ENCODE assay signal across 8 cellular contexts in genomic region chr1:39195166-39196111, GRCh38. TPM values are rescaled to one million over a fixed set of nuclear protein-coding genes. Genes with fewer than 3 reads are reported as not detected.
A peak's percentile ranks its signal among the peaks of the same experiment; 100 is the strongest.
DNase-seq lines count a peak whose midpoint lies in the region; ATAC-seq and TF ChIP-seq lines count a peak whose summit lies in the region.

No MANE protein-coding gene starts in this region.

- H3K27me3 ChIP-seq in DND-41 (ENCODE audit: insufficient read depth, low read length, poor library complexity) (no peaks in the 10 kb centered on the region), Peyer's patch (no peaks in the 10 kb centered on the region), Karpas-422 (ENCODE audit: low read length) (no peaks in the 10 kb centered on the region)

- H3K9me3 ChIP-seq in DND-41 (ENCODE audit: insufficient read depth, low read length, severe bottlenecking) (no peaks in the 10 kb centered on the region), Peyer's patch (no peaks in the 10 kb centered on the region), Karpas-422 (ENCODE audit: low read length) (no peaks in the 10 kb centered on the region)

- H3K4me3 Mint-ChIP-seq in progenitor cell of endocrine pancreas (ENCODE audit: low read depth): no peak overlapping the region

- H3K79me2 ChIP-seq in DND-41 (ENCODE audit: insufficient read depth, low read length) (peaks cover 36% of the 10 kb centered on the region), Karpas-422 (ENCODE audit: low read length) (no peaks in the 10 kb centered on the region)

- no peaks in the 10 kb centered on the region for H3K27me3 Mint-ChIP-seq in progenitor cell of endocrine pancreas

- H4K20me1 ChIP-seq in DND-41 (ENCODE audit: insufficient read depth, low read length) (no peaks in the 10 kb centered on the region), Karpas-422 (ENCODE audit: insufficient read depth, low read depth, low read length) (no peaks in the 10 kb centered on the region)

- peaks cover 70% of the 10 kb centered on the region for H3K4me1 ChIP-seq in DND-41 (ENCODE audit: insufficient read depth, low read length)
- peaks cover 0 to 42% (median 9%) of the 10 kb centered on the region in 4 donors for H3K4me1 ChIP-seq in Peyer's patch
- no peaks in the 10 kb centered on the region; the same call in 1 of the 2 replicates for H3K4me1 ChIP-seq in Karpas-422 (ENCODE audit: low read length)

- TF ChIP-seq POLR2A in Peyer's patch (IDR thresholded peaks at IDR 0.05): no peak

- DNase-seq in DND-41 (no peak), Peyer's patch (no peak), progenitor cell of endocrine pancreas (ENCODE audit: low spot score, unreplicated experiment) (no peak), Karpas-422 (no peak), GM10266 (ENCODE audit: extremely low spot score) (no peak), DMS114 treated with DMSO at 0.1 percent for 48 hours (lab: John Stamatoyannopoulos, UW; ENCODE audit: unreplicated experiment) (no peak)
- peak; percentile 28 for DNase-seq in effector CD4-positive, alpha-beta T cell

- no peak overlapping the region; the same call in 1 of the 2 replicates for H2AFZ ChIP-seq in DND-41 (ENCODE audit: low read depth, low read length)
- H2AFZ ChIP-seq in Karpas-422 (ENCODE audit: low read length): no peak overlapping the region

- H3K36me3 ChIP-seq in DND-41 (ENCODE audit: insufficient read depth, low read length): no peaks in the 10 kb centered on the region
- no peaks in the 10 kb centered on the region for H3K36me3 ChIP-seq in Peyer's patch
- no peaks in the 10 kb centered on the region for H3K36me3 ChIP-seq in Karpas-422 (ENCODE audit: insufficient read depth, low read length)

- H3K9me2 ChIP-seq in Karpas-422 (replicated peaks; ENCODE audit: insufficient read depth, low read length): no peaks in the 10 kb centered on the region

- H3K4me3 ChIP-seq in DND-41 (ENCODE audit: low read depth in 1 of 2, low read length in 2 of 2) (peak overlapping the region in 1 of 2 experiments; percentile 2; a peak in 2 of 4 replicates), Peyer's patch (no peak overlapping the region), Karpas-422 (ENCODE audit: low read length) (no peak overlapping the region)

- H3K27ac ChIP-seq in DND-41 (ENCODE audit: low read length) (peak overlapping the region; percentile 95), Peyer's patch (peak overlapping the region; percentile 48 to 85 (median 64)), Karpas-422 (ENCODE audit: low read length) (no peak overlapping the region)

- no peaks in the 10 kb centered on the region for H3K36me3 Mint-ChIP-seq in progenitor cell of endocrine pancreas (ENCODE audit: insufficient read depth)

- TF ChIP-seq CTCF in DND-41 (IDR thresholded peaks at IDR 0.05; ENCODE audit: borderline replicate concordance, extremely low read depth, low read length, poor library complexity, severe bottlenecking) (no peak), Peyer's patch (IDR thresholded peaks at IDR 0.05) (no peak), progenitor cell of endocrine pancreas (IDR thresholded peaks at IDR 0.05; ENCODE audit: unreplicated experiment) (no peak), GM10266 (IDR thresholded peaks at IDR 0.05; ENCODE audit: control insufficient read depth, insufficient read depth, low read depth, missing control alignments) (no peak)

- peak overlapping the region; percentile 22 for H3K27ac Mint-ChIP-seq in progenitor cell of endocrine pancreas

- no peak for ATAC-seq in DND-41 (ENCODE audit: insufficient read depth, low read depth)
- no peak for ATAC-seq in GM21619 (IDR thresholded peaks at IDR 0.05; ENCODE audit: unreplicated experiment)

- no peaks in the 10 kb centered on the region for H3K9me3 Mint-ChIP-seq in progenitor cell of endocrine pancreas (ENCODE audit: low read depth)

- H3K9ac ChIP-seq in DND-41 (ENCODE audit: low read depth, low read length) (peak overlapping the region; percentile 61), Karpas-422 (ENCODE audit: low read length) (no peak overlapping the region)

- peaks cover 18% of the 10 kb centered on the region for H3K4me1 Mint-ChIP-seq in progenitor cell of endocrine pancreas (ENCODE audit: low read depth)

- H3K4me2 ChIP-seq in DND-41 (ENCODE audit: insufficient read depth, low read length) (peak overlapping the region; percentile 48), Karpas-422 (ENCODE audit: low read depth, low read length, poor library complexity, severe bottlenecking) (no peak overlapping the region)

RNA-seq across cellular contexts. Expression of gene MACF1, which starts 9.1 kb away (rescaled TPM):
- total RNA-seq in Peyer's patch: 100 to 1,000 TPM; 187 to 436 (median 261) TPM
- 241 and 285 TPM in 2 replicates for total RNA-seq in progenitor cell of endocrine pancreas
- 4.9 and 6.2 TPM in 2 replicates for total RNA-seq in Karpas-422 (2014; rRNA removed; shearing (Covaris generic); ENCODE audit: low replicate concordance)

Comparison
In these comparisons a context has a peak if more than half of its experiments do, and no peak if none do; other contexts are left out.
1. RNA of gene MACF1, which starts 9.1 kb away (total RNA-seq): 187 to 436 TPM in Peyer's patch and 241 to 285 TPM in progenitor cell of endocrine pancreas; 4.9 to 6.2 TPM in Karpas-422; every median in the first group is over 10 times any median in the second.